Comparison of ENCODE assay signal across 1 cellular context in genomic region chr7:71679480-71679879, GRCh38.
TF ChIP-seq lines count a peak whose summit lies in the region.

No MANE protein-coding gene starts in this region.

TF ChIP-seq in H1, 55 proteins besides CTCF, POLR2A, EP300 and RAD21 (continued from another document):
- TF ChIP-seq USF2 (IDR thresholded peaks at IDR 0.05; ENCODE audit: low read length) (no peak), RXRA (IDR thresholded peaks at IDR 0.05; ENCODE audit: insufficient read depth, low read depth, low read length) (no peak), TAF1 (IDR thresholded peaks at IDR 0.05; ENCODE audit: low read depth, low read length) (no peak), RFX5 (IDR thresholded peaks at IDR 0.05; ENCODE audit: borderline replicate concordance, low read depth, low read length) (no peak), GTF2F1 (IDR thresholded peaks at IDR 0.05; ENCODE audit: borderline replicate concordance, low read depth, low read length) (no peak), JUND (IDR thresholded peaks at IDR 0.05; ENCODE audit: low read length) (no peak), CHD7 (IDR thresholded peaks at IDR 0.05; ENCODE audit: insufficient replicate concordance, low read length) (no peak)
